In genomic region chr6:44255848-44256247, GRCh38 we compare ENCODE assay signal across 8 cellular contexts. TPM values are rescaled to one million over a fixed set of nuclear protein-coding genes. Genes with fewer than 3 reads are reported as not detected.
DNase-seq lines count a peak whose midpoint lies in the region; ATAC-seq, FAIRE-seq and TF ChIP-seq lines count a peak whose summit lies in the region.

No MANE protein-coding gene starts in this region.

- peaks cover 49% of the 10 kb centered on the region for H3K4me1 ChIP-seq in Panc1 (ENCODE audit: control insufficient read depth, insufficient read depth, low read length)
- peaks cover 7% of the 10 kb centered on the region for H3K4me1 ChIP-seq in ectodermal cell (ENCODE audit: control insufficient read depth, insufficient read depth, low read length)
- H3K4me1 ChIP-seq in trophoblast cell (ENCODE audit: control insufficient read depth in 1 of 2, insufficient read depth in 2 of 2, low read length in 2 of 2) = peaks cover 9% of the 10 kb centered on the region in 2 experiments
- peaks cover 5 to 14% of the 10 kb centered on the region in 2 donors for H3K4me1 ChIP-seq in thyroid gland

- 65 to 79% methylated on average over 2 of the region's 2 CpGs for WGBS in ectodermal cell, 2 experiments
- no CpG with 5 or more reads among the region's 2 CpGs for WGBS in trophoblast cell (ENCODE audit: extremely low coverage, insufficient coverage, insufficient read length)
- 54 to 59% methylated on average over 2 of the region's 2 CpGs for WGBS in thyroid gland, 2 donors

- H3K27me3 ChIP-seq in GM06990 (replicated peaks; ENCODE audit: control insufficient read depth, insufficient read depth, low read length) (no peaks in the 10 kb centered on the region), Panc1 (ENCODE audit: control insufficient read depth, insufficient read depth, low read length) (no peaks in the 10 kb centered on the region), ectodermal cell (ENCODE audit: control insufficient read depth, insufficient read depth, low read length, poor library complexity, severe bottlenecking) (no peaks in the 10 kb centered on the region), trophoblast cell (ENCODE audit: insufficient read depth, low read length) (no peaks in the 10 kb centered on the region), thyroid gland (no peaks in the 10 kb centered on the region)

- no peak overlapping the region for H3K14ac ChIP-seq in trophoblast cell (ENCODE audit: low read length)

- H3K9ac ChIP-seq in trophoblast cell (ENCODE audit: low read length) = no peak overlapping the region

- H2AK5ac ChIP-seq in trophoblast cell (ENCODE audit: low read length) = no peak overlapping the region

- H2AFZ ChIP-seq in trophoblast cell (ENCODE audit: insufficient read depth, low read length, poor library complexity) = no peak overlapping the region

- H3K4me3 ChIP-seq in GM06990 (replicated peaks; ENCODE audit: low read depth, low read length) (peak overlapping the region; percentile 80), Panc1 (ENCODE audit: low read depth in 2 of 2, low read length in 2 of 2) (peak overlapping the region; percentile 87 to 95), ectodermal cell (ENCODE audit: insufficient read depth, low read depth, low read length) (peak overlapping the region; percentile 85), trophoblast cell (ENCODE audit: low read depth, low read length) (no peak overlapping the region), thyroid gland (replicated peaks in 1 of 3) (no peak overlapping the region)

- peaks cover 47% of the 10 kb centered on the region for H3K36me3 ChIP-seq in GM06990 (ENCODE audit: control insufficient read depth, insufficient read depth, low read length)
- H3K36me3 ChIP-seq in Panc1 (ENCODE audit: control insufficient read depth, insufficient read depth, low read length) = peaks cover 30% of the 10 kb centered on the region
- H3K36me3 ChIP-seq in ectodermal cell (ENCODE audit: control insufficient read depth, insufficient read depth, low read length) = peaks cover 32% of the 10 kb centered on the region
- H3K36me3 ChIP-seq in trophoblast cell (ENCODE audit: control insufficient read depth in 1 of 2, insufficient read depth in 2 of 2, low read length in 2 of 2) = peaks cover 50 to 63% of the 10 kb centered on the region in 2 experiments
- peaks cover 42 to 50% of the 10 kb centered on the region in 2 donors for H3K36me3 ChIP-seq in thyroid gland

- intact Hi-C loops in Panc1 (cut with micrococcal nuclease; ENCODE audit: unreplicated experiment) (loop anchor here (10.0 kb wide), 1 partner anchor 161 kb away; no protein-coding TSS in a partner anchor), thyroid gland (cut with DNase I) (loop anchor here (5.0 kb wide), 1 partner anchor 84 kb away; no protein-coding TSS in a partner anchor)

- peak overlapping the region; percentile 39 for H3K4ac ChIP-seq in trophoblast cell (ENCODE audit: low read depth, low read length)

- H3K79me1 ChIP-seq in trophoblast cell (ENCODE audit: low read length) = peaks cover 9% of the 10 kb centered on the region

- H3K18ac ChIP-seq in trophoblast cell (ENCODE audit: low read length) = no peak overlapping the region

- peaks cover 8% of the 10 kb centered on the region for H3K79me2 ChIP-seq in trophoblast cell (ENCODE audit: control insufficient read depth, insufficient read depth, low read length, poor library complexity)

- H2BK5ac ChIP-seq in trophoblast cell (ENCODE audit: low read depth, low read length, poor library complexity) = no peak overlapping the region

- DNase-seq in GM06990 (ENCODE audit: extremely low read depth, insufficient read length) (no peak), Panc1 (ENCODE audit: low read depth, low spot score) (no peak), trophoblast cell (peak in 1 of 2 donors; percentile 33), HuH-7 (ENCODE audit: low spot score) (no peak), GM13976 (ENCODE audit: low spot score) (no peak), thyroid gland (no peak), urothelium cell line (ENCODE audit: low spot score) (no peak)

- H3K27ac ChIP-seq in Panc1 (ENCODE audit: low read length) (peak overlapping the region; percentile 83), ectodermal cell (ENCODE audit: insufficient read depth, low read depth, low read length, poor library complexity, severe bottlenecking) (peak overlapping the region; percentile 48), trophoblast cell (ENCODE audit: low read depth, low read length) (no peak overlapping the region), thyroid gland (peak overlapping the region in 1 of 3 donors; percentile 94)

- POLR2A ChIA-PET in Panc1 (lab: Charles Lee) = interaction anchor here (0.6 kb wide), 1 partner anchor 87 kb away, joined by 3 read pairs; no protein-coding TSS in a partner anchor

- H3K4me2 ChIP-seq in trophoblast cell (ENCODE audit: low read length) = peak overlapping the region; percentile 95

- H2BK120ac ChIP-seq in trophoblast cell (ENCODE audit: insufficient read depth, low read length, poor library complexity) = no peak overlapping the region

- no peak overlapping the region for H4K91ac ChIP-seq in trophoblast cell (ENCODE audit: low read depth, low read length)

- no peak for ATAC-seq in Panc1

- BruUV-seq in Panc1 (replicated peaks; lab: Mats Ljungman, UMichigan) = no TSS peak

- H4K12ac ChIP-seq in trophoblast cell (ENCODE audit: low read depth, low read length) = peak overlapping the region; percentile 9

- H3K9me3 ChIP-seq in Panc1 (ENCODE audit: control insufficient read depth, insufficient read depth, low read depth, low read length) (no peaks in the 10 kb centered on the region), ectodermal cell (ENCODE audit: control insufficient read depth, low read length) (no peaks in the 10 kb centered on the region), trophoblast cell (ENCODE audit: insufficient read depth, low read depth, low read length) (no peaks in the 10 kb centered on the region), thyroid gland (no peaks in the 10 kb centered on the region)

- in situ Hi-C loops in Panc1 (cut with HindIII; ENCODE audit: low pct_unique_long_range_greater_than_20kb, low sequenced_read_pairs) = no loop called here
- in situ Hi-C loops in GM13976 (cut with MboI; ENCODE audit: low sequenced_read_pairs, unreplicated experiment) = no loop called here

- no peak for FAIRE-seq in urothelium cell line (lab: Jason Lieb, UNC)

- H3K23ac ChIP-seq in trophoblast cell (ENCODE audit: low read length) = no peak overlapping the region

- CTCF ChIA-PET in Panc1 (lab: Charles Lee) = interaction anchor here (0.9 kb wide), 1 partner anchor 34 kb away, joined by 3 read pairs; no protein-coding TSS in a partner anchor

- H2BK12ac ChIP-seq in trophoblast cell (ENCODE audit: low read length) = no peak overlapping the region

- no peak overlapping the region for H4K8ac ChIP-seq in trophoblast cell (ENCODE audit: low read depth, low read length)

- TF ChIP-seq CTCF in GM06990 (IDR thresholded peaks at IDR 0.05; ENCODE audit: insufficient read depth, low read length, poor library complexity, severe bottlenecking) (no peak), Panc1 (IDR thresholded peaks at IDR 0.05) (no peak), GM13976 (IDR thresholded peaks at IDR 0.05; ENCODE audit: borderline replicate concordance, control extremely low read depth, extremely low read depth, insufficient read depth, missing control alignments) (no peak), thyroid gland (IDR thresholded peaks at IDR 0.05) (no peak)

- TF ChIP-seq POLR2A in thyroid gland (IDR thresholded peaks at IDR 0.05) = no peak

RNA-seq across cellular contexts. Expression of gene SLC35B2, which starts 1.5 kb away (rescaled TPM):
- total RNA-seq in Panc1 (2021; ENCODE audit: unreplicated experiment) (105 TPM), thyroid gland (10 to 100 TPM; 28.5 to 46.5 (median 41.8) TPM)
- polyA plus RNA-seq in Panc1 (2012; ENCODE audit: insufficient read length) = 114 TPM
- 46.3 TPM for polyA plus RNA-seq in ectodermal cell (2013, experiment 1 of 4)
- polyA plus RNA-seq in ectodermal cell (2013, experiment 2 of 4) = 48.6 TPM
- 39.6 TPM for polyA plus RNA-seq in ectodermal cell (2013, experiment 3 of 4)
- 40.0 TPM for polyA plus RNA-seq in ectodermal cell (2013, experiment 4 of 4)
- 48.9 and 52.5 TPM in 2 replicates for polyA plus RNA-seq in trophoblast cell (2013)

RNA-seq across cellular contexts. Expression of gene HSP90AB1, which starts 8.9 kb away (rescaled TPM):
- total RNA-seq in Panc1 (2021; ENCODE audit: unreplicated experiment) (1,253 TPM), thyroid gland (100 to 1,000 TPM; 556 to 669 (median 586) TPM)
- 799 TPM for polyA plus RNA-seq in Panc1 (2012; ENCODE audit: insufficient read length)
- 1,696 TPM for polyA plus RNA-seq in ectodermal cell (2013, experiment 1 of 4)
- polyA plus RNA-seq in ectodermal cell (2013, experiment 2 of 4) = 1,536 TPM
- polyA plus RNA-seq in ectodermal cell (2013, experiment 3 of 4) = 1,192 TPM
- polyA plus RNA-seq in ectodermal cell (2013, experiment 4 of 4) = 1,329 TPM
- 916 and 940 TPM in 2 replicates for polyA plus RNA-seq in trophoblast cell (2013)

RNA-seq across cellular contexts. Expression of gene NFKBIE, which starts 9.5 kb away (rescaled TPM):
- total RNA-seq in Panc1 (2021; ENCODE audit: unreplicated experiment) (24.9 TPM), thyroid gland (10 to 100 TPM in 2 of 4 donors, 1 to 10 TPM in 2; 5.1 to 16.9 (median 13.2) TPM)
- 35.8 TPM for polyA plus RNA-seq in Panc1 (2012; ENCODE audit: insufficient read length)
- 7.9 TPM for polyA plus RNA-seq in ectodermal cell (2013, experiment 1 of 4)
- polyA plus RNA-seq in ectodermal cell (2013, experiment 2 of 4) = 7.8 TPM
- polyA plus RNA-seq in ectodermal cell (2013, experiment 3 of 4) = 6.6 TPM
- polyA plus RNA-seq in ectodermal cell (2013, experiment 4 of 4) = 7.8 TPM
- polyA plus RNA-seq in trophoblast cell (2013) = 8.6 and 10.1 TPM in 2 replicates

RNA-seq across cellular contexts. Expression of gene TMEM151B, which starts 14.4 kb away (rescaled TPM):
- 0.18 TPM for total RNA-seq in Panc1 (2021; ENCODE audit: unreplicated experiment)
- polyA plus RNA-seq in Panc1 (2012; ENCODE audit: insufficient read length) = 1.1 TPM
- 0.74 TPM for polyA plus RNA-seq in ectodermal cell (2013, experiment 1 of 4)
- 1.1 TPM for polyA plus RNA-seq in ectodermal cell (2013, experiment 2 of 4)
- 1.4 TPM for polyA plus RNA-seq in ectodermal cell (2013, experiment 3 of 4)
- 1.4 TPM for polyA plus RNA-seq in ectodermal cell (2013, experiment 4 of 4)
- 0.01 TPM in 2 replicates for polyA plus RNA-seq in trophoblast cell (2013)
- total RNA-seq in thyroid gland = not detected

RNA-seq across cellular contexts. Expression of gene SLC29A1, which starts 32.5 kb away (rescaled TPM):
- total RNA-seq in Panc1 (2021; ENCODE audit: unreplicated experiment) = 263 TPM
- polyA plus RNA-seq in Panc1 (2012; ENCODE audit: insufficient read length) = 313 TPM
- 76.4 TPM for polyA plus RNA-seq in ectodermal cell (2013, experiment 1 of 4)
- polyA plus RNA-seq in ectodermal cell (2013, experiment 2 of 4) = 66.5 TPM
- polyA plus RNA-seq in ectodermal cell (2013, experiment 3 of 4) = 62.2 TPM
- polyA plus RNA-seq in ectodermal cell (2013, experiment 4 of 4) = 69.4 TPM
- 99.2 and 101 TPM in 2 replicates for polyA plus RNA-seq in trophoblast cell (2013)
- total RNA-seq in thyroid gland = 10 to 100 TPM; 39.7 to 83.3 (median 55.8) TPM

Comparison
In these comparisons a context has a peak if more than half of its experiments do, and no peak if none do; other contexts are left out.
1. H3K4me3 ChIP-seq: peak in GM06990 (single experiment), Panc1 (2 of 2) and ectodermal cell (single experiment); none in trophoblast cell (single experiment) and thyroid gland (0 of 3).